ENCODE assay signal across 11 cellular contexts in genomic region chr6:122825180-122825579, GRCh38. TPM values are rescaled to one million over a fixed set of nuclear protein-coding genes. Genes with fewer than 3 reads are reported as not detected.
"Had no signal": no experiment of that assay in that cellular context is flagged by ENCODE, and none has a peak within 500 bp of the region (broad histone marks: within the 10 kb centered on the region; RNA-seq: fewer than 3 reads in every experiment).

No MANE protein-coding gene starts in this region.

- H3K27me3 ChIP-seq: pancreas had no signal

- H3K9me3 ChIP-seq: pancreas had no signal

- H3K4me1 ChIP-seq: pancreas had no signal

- DNase-seq: activated CD4-positive, alpha-beta T cell treated with anti-CD3 and anti-CD28 coated beads, Interleukin-2, amount 50 U/mL, for 1 hour; activated CD8-positive, alpha-beta memory T cell treated with anti-CD3 and anti-CD28 coated beads for 24 hours; activated naive CD8-positive, alpha-beta T cell treated with anti-CD3 and anti-CD28 coated beads, Interleukin-2, amount 10 ng/mL, durations not matched to agents 7 days and 5 days; aorta; pancreas; T-helper 9 cell had no signal

- H3K4me1 Mint-ChIP-seq: activated naive CD8-positive, alpha-beta T cell treated with anti-CD3 and anti-CD28 coated beads, Interleukin-2, amount 10 ng/mL, durations not matched to agents 7 days and 5 days; stimulated activated effector memory CD8-positive, alpha-beta T cell treated with anti-CD3 and anti-CD28 coated beads, Interleukin-12 subunit alpha, Interleukin-12 subunit beta, amount 100 ng/mL, for 72 hours had no signal

- H3K9me3 Mint-ChIP-seq: activated naive CD8-positive, alpha-beta T cell treated with anti-CD3 and anti-CD28 coated beads, Interleukin-2, amount 10 ng/mL, durations not matched to agents 7 days and 5 days; activated T-helper 1 cell treated with anti-CD3 and anti-CD28 coated beads, Interleukin-12 subunit alpha, Interleukin-12 subunit beta, Interleukin-2, Interleukin-4 antibody, amounts not matched to agents 30 ng/mL and 10 ng/mL and 1 ng/mL, durations not matched to agents 14 hours and 24 hours and 36 hours; stimulated activated effector memory CD8-positive, alpha-beta T cell treated with anti-CD3 and anti-CD28 coated beads, Interleukin-12 subunit alpha, Interleukin-12 subunit beta, amount 100 ng/mL, for 72 hours had no signal

- H3K36me3 ChIP-seq: pancreas had no signal

- H3K4me3 ChIP-seq: lung, pancreas had no signal

- H3K4me3 Mint-ChIP-seq: activated naive CD8-positive, alpha-beta T cell treated with anti-CD3 and anti-CD28 coated beads, Interleukin-2, amount 10 ng/mL, durations not matched to agents 7 days and 5 days; activated T-helper 1 cell treated with anti-CD3 and anti-CD28 coated beads, Interleukin-12 subunit alpha, Interleukin-12 subunit beta, Interleukin-2, Interleukin-4 antibody, amounts not matched to agents 30 ng/mL and 10 ng/mL and 1 ng/mL, durations not matched to agents 14 hours and 24 hours and 36 hours; stimulated activated effector memory CD8-positive, alpha-beta T cell treated with anti-CD3 and anti-CD28 coated beads, Interleukin-12 subunit alpha, Interleukin-12 subunit beta, amount 100 ng/mL, for 72 hours had no signal

- H3K27ac ChIP-seq: pancreas had no signal

- H3K27ac Mint-ChIP-seq: activated naive CD8-positive, alpha-beta T cell treated with anti-CD3 and anti-CD28 coated beads, Interleukin-2, amount 10 ng/mL, durations not matched to agents 7 days and 5 days; activated T-helper 1 cell treated with anti-CD3 and anti-CD28 coated beads, Interleukin-12 subunit alpha, Interleukin-12 subunit beta, Interleukin-2, Interleukin-4 antibody, amounts not matched to agents 30 ng/mL and 10 ng/mL and 1 ng/mL, durations not matched to agents 14 hours and 24 hours and 36 hours; stimulated activated effector memory CD8-positive, alpha-beta T cell treated with anti-CD3 and anti-CD28 coated beads, Interleukin-12 subunit alpha, Interleukin-12 subunit beta, amount 100 ng/mL, for 72 hours had no signal

- H3K36me3 Mint-ChIP-seq: activated naive CD8-positive, alpha-beta T cell treated with anti-CD3 and anti-CD28 coated beads, Interleukin-2, amount 10 ng/mL, durations not matched to agents 7 days and 5 days; stimulated activated effector memory CD8-positive, alpha-beta T cell treated with anti-CD3 and anti-CD28 coated beads, Interleukin-12 subunit alpha, Interleukin-12 subunit beta, amount 100 ng/mL, for 72 hours had no signal

- ATAC-seq: esophagus mucosa; pancreas; stimulated activated effector memory CD8-positive, alpha-beta T cell treated with anti-CD3 and anti-CD28 coated beads, Interleukin-12 subunit alpha, Interleukin-12 subunit beta, amount 100 ng/mL, for 72 hours had no signal

RNA-seq across cellular contexts. Expression of gene FABP7, which starts 45.7 kb away (rescaled TPM):
- total RNA-seq: activated naive CD8-positive, alpha-beta T cell treated with anti-CD3 and anti-CD28 coated beads, Interleukin-2, amount 10 ng/mL, durations not matched to agents 7 days and 5 days; activated T-helper 1 cell treated with anti-CD3 and anti-CD28 coated beads, Interleukin-12 subunit alpha, Interleukin-12 subunit beta, Interleukin-2, Interleukin-4 antibody, amounts not matched to agents 30 ng/mL and 10 ng/mL and 1 ng/mL, durations not matched to agents 14 hours and 24 hours and 36 hours; aorta; esophagus mucosa; pancreas had no signal
- polyA plus RNA-seq: aorta, pancreas, urinary bladder had no signal
